Comparison of ENCODE assay signal across 16 cellular contexts in the genomic region with DNA sequence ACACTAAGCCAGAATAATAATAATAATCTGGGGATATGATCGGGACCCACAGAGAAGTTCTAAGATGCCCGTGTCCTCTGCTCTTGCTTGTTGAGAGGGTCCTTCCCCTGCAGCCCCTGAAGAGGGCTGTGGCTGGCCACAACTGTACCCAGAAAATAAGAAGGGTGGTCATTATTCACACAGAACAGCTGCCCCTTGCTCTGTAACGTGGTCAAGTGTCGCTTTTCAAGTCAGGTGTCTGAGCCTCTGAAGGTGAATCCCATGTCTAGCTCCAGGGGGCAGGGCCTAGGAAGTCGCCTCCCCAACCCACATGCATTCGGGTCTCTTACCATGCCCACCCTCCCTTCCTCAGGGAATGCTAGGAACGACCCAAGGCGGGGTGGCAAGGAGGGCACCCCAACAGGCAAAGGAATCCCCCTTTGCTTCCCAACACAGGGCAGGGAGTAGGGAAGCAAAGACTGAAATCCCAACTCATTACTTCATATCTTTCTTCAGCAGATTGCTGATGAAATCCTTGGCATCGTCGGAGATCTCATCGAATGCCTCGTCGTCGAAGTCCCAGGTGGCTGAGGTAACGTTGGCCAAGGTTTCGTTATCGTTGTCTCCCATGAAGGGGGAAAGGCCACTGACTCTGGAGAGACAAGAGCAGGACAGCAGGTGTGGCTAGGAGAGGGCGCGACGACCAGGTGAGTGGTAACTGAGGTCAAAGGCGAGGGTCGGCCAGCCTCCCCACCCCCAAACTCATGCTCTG. TPM values are rescaled to one million over a fixed set of nuclear protein-coding genes. Genes with fewer than 3 reads are reported as not detected.
DNase-seq lines count a peak whose midpoint lies in the region; ATAC-seq and TF ChIP-seq lines count a peak whose summit lies in the region.
"Had no signal": no experiment of that assay in that cellular context is flagged by ENCODE, and none has a peak within 500 bp of the region (broad histone marks: within the 10 kb centered on the region; RNA-seq: fewer than 3 reads in every experiment).

No MANE protein-coding gene starts in this region.

- H3K36me3 ChIP-seq in esophagus muscularis mucosa: peaks cover 16 to 83% (median 43%) of the 10 kb centered on the region in 4 donors
- H3K36me3 ChIP-seq in neural progenitor cell: no peaks in the 10 kb centered on the region
- H3K36me3 ChIP-seq in thoracic aorta: peaks cover 62% of the 10 kb centered on the region

- H2AFZ ChIP-seq in neural progenitor cell (replicated peaks): no peak overlapping the region

- no peaks in the 10 kb centered on the region for H3K79me2 ChIP-seq in neural progenitor cell (ENCODE audit: low read depth)

- H3K9ac ChIP-seq in neural progenitor cell: no peak overlapping the region
- H3K9ac ChIP-seq: BLaER1 treated with 17β-estradiol and CSF1 and Interleukin-3, amounts not matched to agents 10 nM and 100 nM had no signal

- ATAC-seq in thoracic aorta (ENCODE audit: insufficient number of reproducible peaks, low FRiP score, low read depth) (no peak), GM18861 (IDR thresholded peaks at IDR 0.05; ENCODE audit: unreplicated experiment) (no peak)
- ATAC-seq: GM12878 had no signal

- TF ChIP-seq EP300 in esophagus muscularis mucosa (IDR thresholded peaks at IDR 0.05): no peak

- no peak overlapping the region for H3K4me3 ChIP-seq in esophagus muscularis mucosa
- H3K4me3 ChIP-seq in neural progenitor cell: no peak overlapping the region
- H3K4me3 ChIP-seq in thoracic aorta: no peak overlapping the region
- H3K4me3 ChIP-seq: BLaER1 treated with 17β-estradiol and CSF1 and Interleukin-3, amounts not matched to agents 10 nM and 100 nM; GM12878 had no signal

- peaks cover 47% of the 10 kb centered on the region for H3K36me3 Mint-ChIP-seq in neural progenitor cell
- peaks cover 9% of the 10 kb centered on the region for H3K36me3 Mint-ChIP-seq in mesothelial cell of epicardium

- peaks cover 21 to 87% (median 84%) of the 10 kb centered on the region in 4 donors for H3K4me1 ChIP-seq in esophagus muscularis mucosa
- H3K4me1 ChIP-seq in neural progenitor cell: peaks cover 13% of the 10 kb centered on the region
- peaks cover 23 to 55% of the 10 kb centered on the region in 2 donors for H3K4me1 ChIP-seq in thoracic aorta (ENCODE audit: control insufficient read depth in 1 of 2, low read depth in 2 of 2)

- H3K9me3 ChIP-seq in esophagus muscularis mucosa (no peaks in the 10 kb centered on the region), neural progenitor cell (ENCODE audit: low read depth) (no peaks in the 10 kb centered on the region), thoracic aorta (no peaks in the 10 kb centered on the region)
- H3K9me3 ChIP-seq: BLaER1 treated with 17β-estradiol and CSF1 and Interleukin-3, amounts not matched to agents 10 nM and 100 nM had no signal

- 91% methylated on average over 22 of the region's 22 CpGs for WGBS in esophagus muscularis mucosa

- DNase-seq in esophagus muscularis mucosa (ENCODE audit: extremely low spot score) (no peak), neural progenitor cell (ENCODE audit: low spot score) (no peak), thoracic aorta (ENCODE audit: low spot score) (no peak), mesothelial cell of epicardium (ENCODE audit: low spot score in 2 of 2, unreplicated experiment in 2 of 2) (no peak), NCI-H1417 (lab: John Stamatoyannopoulos, UW) (no peak)
- no peak for DNase-seq in stimulated activated CD4-positive, alpha-beta T cell treated with anti-CD3 and anti-CD28 coated beads, Interleukin-2, amount 100 ng/mL, for 24 hours
- DNase-seq: 8988T; Calu3; CD4-positive, alpha-beta T cell; DMS79; GOT3; H9 had no signal

- H3F3A ChIP-seq in neural progenitor cell (ENCODE audit: low read depth): peaks cover 9% of the 10 kb centered on the region

- H3K4me3 Mint-ChIP-seq in neural progenitor cell: no peak overlapping the region
- H3K4me3 Mint-ChIP-seq in mesothelial cell of epicardium: no peak overlapping the region
- H3K4me3 Mint-ChIP-seq: CD4-positive, alpha-beta T cell; H9 had no signal

- no peaks in the 10 kb centered on the region for H3K9me3 Mint-ChIP-seq in neural progenitor cell
- H3K9me3 Mint-ChIP-seq in mesothelial cell of epicardium: no peaks in the 10 kb centered on the region
- H3K9me3 Mint-ChIP-seq: CD4-positive, alpha-beta T cell; H9 had no signal

- H4K20me1 ChIP-seq in neural progenitor cell (ENCODE audit: low read depth): peaks cover 7% of the 10 kb centered on the region
- H4K20me1 ChIP-seq: BLaER1 treated with 17β-estradiol and CSF1 and Interleukin-3, amounts not matched to agents 10 nM and 100 nM had no signal

- H3K27me3 Mint-ChIP-seq in neural progenitor cell (ENCODE audit: insufficient read depth, low read depth): peaks cover 3% of the 10 kb centered on the region
- H3K27me3 Mint-ChIP-seq in mesothelial cell of epicardium (ENCODE audit: low read depth): no peaks in the 10 kb centered on the region

- no peak overlapping the region for H3K4me2 ChIP-seq in neural progenitor cell
- H3K4me2 ChIP-seq: BLaER1 treated with 17β-estradiol and CSF1 and Interleukin-3, amounts not matched to agents 10 nM and 100 nM had no signal

- TF ChIP-seq CTCF in VCaP (conservative IDR thresholded peaks at IDR 0.05) (no peak), esophagus muscularis mucosa (IDR thresholded peaks at IDR 0.05) (no peak), neural progenitor cell (IDR thresholded peaks at IDR 0.05) (no peak), thoracic aorta (IDR thresholded peaks at IDR 0.05) (no peak), mesothelial cell of epicardium (IDR thresholded peaks at IDR 0.05; ENCODE audit: unreplicated experiment) (no peak)

- intact Hi-C loops in esophagus muscularis mucosa (cut with DNase I): no loop called here

- no peak for TF ChIP-seq POLR2A in esophagus muscularis mucosa (IDR thresholded peaks at IDR 0.05; ENCODE audit: low read depth)

- H3K27ac Mint-ChIP-seq in neural progenitor cell (peak overlapping the region; percentile 57), mesothelial cell of epicardium (no peak overlapping the region)
- H3K27ac Mint-ChIP-seq: CD4-positive, alpha-beta T cell; H9 had no signal

- H3K27me3 ChIP-seq in esophagus muscularis mucosa (no peaks in the 10 kb centered on the region), neural progenitor cell (no peaks in the 10 kb centered on the region), thoracic aorta (replicated peaks; ENCODE audit: insufficient read depth) (no peaks in the 10 kb centered on the region)
- H3K27me3 ChIP-seq: BLaER1 treated with 17β-estradiol and CSF1 and Interleukin-3, amounts not matched to agents 10 nM and 100 nM had no signal

- H3K27ac ChIP-seq in VCaP (peak overlapping the region; percentile 82), esophagus muscularis mucosa (replicated peaks in 1 of 4) (peak overlapping the region; percentile 80 to 97 (median 94)), neural progenitor cell (no peak overlapping the region), thoracic aorta (peak overlapping the region; percentile 25 to 54)
- H3K27ac ChIP-seq: BLaER1 treated with 17β-estradiol and CSF1 and Interleukin-3, amounts not matched to agents 10 nM and 100 nM had no signal

- peaks cover 18% of the 10 kb centered on the region for H3K4me1 Mint-ChIP-seq in neural progenitor cell
- H3K4me1 Mint-ChIP-seq in mesothelial cell of epicardium: peaks cover 18% of the 10 kb centered on the region

RNA-seq across cellular contexts. Expression of gene HACD2, which starts 44.3 kb away (rescaled TPM):
- 10 to 100 TPM; 20.5 to 30.3 (median 25.3) TPM for total RNA-seq in esophagus muscularis mucosa
- 26.6 and 35.9 TPM in 2 replicates for total RNA-seq in neural progenitor cell (ENCODE audit: low replicate concordance)
- 10 to 100 TPM; 18.8 to 22.6 TPM for total RNA-seq in thoracic aorta
- 22.8 to 23.7 TPM (median 22.9 TPM) in 3 replicates for total RNA-seq in mesothelial cell of epicardium
